Comparison of ENCODE assay signal across 10 cellular contexts in the genomic region with DNA sequence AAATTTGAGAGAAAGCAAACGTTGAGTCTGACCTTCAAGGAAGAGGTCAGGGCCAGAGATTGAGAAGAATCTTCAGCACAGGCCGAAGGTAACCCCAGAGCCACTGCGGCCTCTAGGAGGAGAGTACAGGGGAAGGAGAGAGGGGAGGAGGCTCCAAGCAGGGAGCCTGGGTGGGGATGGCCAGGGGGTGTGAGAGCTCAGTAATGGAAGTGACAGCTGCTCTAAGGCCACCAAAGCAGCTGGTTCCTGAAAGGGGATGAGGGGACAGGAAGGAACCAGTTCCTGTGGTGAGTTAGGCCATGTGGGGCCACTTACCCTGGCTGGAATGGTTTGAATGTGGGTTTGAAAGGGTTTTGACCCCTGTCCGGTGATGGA. TPM values are rescaled to one million over a fixed set of nuclear protein-coding genes. Genes with fewer than 3 reads are reported as not detected.
DNase-seq lines count a peak whose midpoint lies in the region; ATAC-seq and TF ChIP-seq lines count a peak whose summit lies in the region.
"Had no signal": no experiment of that assay in that cellular context is flagged by ENCODE, and none has a peak within 500 bp of the region (broad histone marks: within the 10 kb centered on the region; RNA-seq: fewer than 3 reads in every experiment).

No MANE protein-coding gene starts in this region.

- peaks cover 14% of the 10 kb centered on the region for H3K4me1 Mint-ChIP-seq in activated CD4-positive, alpha-beta memory T cell treated with anti-CD3 and anti-CD28 coated beads, Interleukin-2, amount 10 ng/mL, durations not matched to agents 7 days and 5 days
- peaks cover 7% of the 10 kb centered on the region for H3K4me1 Mint-ChIP-seq in neural progenitor cell

- H3K4me3 Mint-ChIP-seq in activated CD4-positive, alpha-beta memory T cell treated with anti-CD3 and anti-CD28 coated beads, Interleukin-2, amount 10 ng/mL, durations not matched to agents 7 days and 5 days = no peak overlapping the region
- H3K4me3 Mint-ChIP-seq in neural progenitor cell = no peak overlapping the region

- H3K9ac ChIP-seq in neural progenitor cell = no peak overlapping the region

- no peaks in the 10 kb centered on the region for H4K20me1 ChIP-seq in neural progenitor cell (ENCODE audit: low read depth)

- CTCF ChIA-PET in activated CD4-positive, alpha-beta memory T cell treated with anti-CD3 and anti-CD28 coated beads, Interleukin-2, amount 10 ng/mL, durations not matched to agents 7 days and 5 days (lab: Charles Lee) = no interaction called here
- CTCF ChIA-PET in HEK293T (lab: Yijun Ruan, JAX) = no interaction called here

- no peaks in the 10 kb centered on the region for H3K27me3 Mint-ChIP-seq in activated CD4-positive, alpha-beta memory T cell treated with anti-CD3 and anti-CD28 coated beads, Interleukin-2, amount 10 ng/mL, durations not matched to agents 7 days and 5 days
- H3K27me3 Mint-ChIP-seq in neural progenitor cell (ENCODE audit: insufficient read depth, low read depth) = peaks cover 12% of the 10 kb centered on the region

- no peaks in the 10 kb centered on the region for H3K4me1 ChIP-seq in neural progenitor cell

- peak overlapping the region; percentile 64 for H3K27ac Mint-ChIP-seq in activated CD4-positive, alpha-beta memory T cell treated with anti-CD3 and anti-CD28 coated beads, Interleukin-2, amount 10 ng/mL, durations not matched to agents 7 days and 5 days
- H3K27ac Mint-ChIP-seq in neural progenitor cell = peak overlapping the region; percentile 39

- H3K9me3 ChIP-seq in neural progenitor cell (ENCODE audit: low read depth) = no peaks in the 10 kb centered on the region
- H3K9me3 ChIP-seq: breast epithelium had no signal

- no peaks in the 10 kb centered on the region for H3K27me3 ChIP-seq in neural progenitor cell
- H3K27me3 ChIP-seq: breast epithelium had no signal

- H3F3A ChIP-seq in neural progenitor cell (ENCODE audit: low read depth) = no peaks in the 10 kb centered on the region

- H3K79me2 ChIP-seq in neural progenitor cell (ENCODE audit: low read depth) = no peaks in the 10 kb centered on the region

- DNase-seq in NOMO-1 treated with DMSO at 0.1 percent for 48 hours (lab: John Stamatoyannopoulos, UW; ENCODE audit: unreplicated experiment) (peak; percentile 12), NOMO-1 treated with dmso at 0.1 percent for 144 hours (lab: John Stamatoyannopoulos, UW; ENCODE audit: unreplicated experiment) (no peak), neural progenitor cell (ENCODE audit: low spot score) (no peak), NCI-H2107 treated with DMSO at 0.1 percent for 48 hours (lab: John Stamatoyannopoulos, UW; ENCODE audit: unreplicated experiment) (no peak), HEK293T (ENCODE audit: extremely low spot score) (no peak), OCI-M1 (lab: John Stamatoyannopoulos, UW) (no peak)
- no peak for DNase-seq in activated CD4-positive, alpha-beta memory T cell treated with anti-CD3 and anti-CD28 coated beads, Interleukin-2, amount 10 ng/mL, durations not matched to agents 7 days and 5 days
- DNase-seq: NCI-H2029 had no signal

- no peaks in the 10 kb centered on the region for H3K36me3 ChIP-seq in neural progenitor cell

- peak; percentile 12 for ATAC-seq in HG02610 (IDR thresholded peaks at IDR 0.05; ENCODE audit: unreplicated experiment)

- no peak overlapping the region for H2AFZ ChIP-seq in neural progenitor cell (replicated peaks)

- POLR2A ChIA-PET in activated CD4-positive, alpha-beta memory T cell treated with anti-CD3 and anti-CD28 coated beads, Interleukin-2, amount 10 ng/mL, durations not matched to agents 7 days and 5 days (lab: Charles Lee) = interaction anchor here (1.4 kb wide), 1 partner anchor 9 kb away, joined by 3 read pairs; no protein-coding TSS in a partner anchor
- POLR2A ChIA-PET in HEK293T (lab: Yijun Ruan, JAX) = no interaction called here

- H3K27ac ChIP-seq in neural progenitor cell = no peak overlapping the region

- H3K4me3 ChIP-seq in neural progenitor cell = no peak overlapping the region
- H3K4me3 ChIP-seq: breast epithelium had no signal

- H3K4me2 ChIP-seq in neural progenitor cell = no peak overlapping the region

- TF ChIP-seq CTCF in neural progenitor cell (IDR thresholded peaks at IDR 0.05) = no peak

- peaks cover 44% of the 10 kb centered on the region for H3K36me3 Mint-ChIP-seq in activated CD4-positive, alpha-beta memory T cell treated with anti-CD3 and anti-CD28 coated beads, Interleukin-2, amount 10 ng/mL, durations not matched to agents 7 days and 5 days (ENCODE audit: low read depth)
- peaks cover 6% of the 10 kb centered on the region for H3K36me3 Mint-ChIP-seq in neural progenitor cell

- no peaks in the 10 kb centered on the region for H3K9me3 Mint-ChIP-seq in activated CD4-positive, alpha-beta memory T cell treated with anti-CD3 and anti-CD28 coated beads, Interleukin-2, amount 10 ng/mL, durations not matched to agents 7 days and 5 days
- no peaks in the 10 kb centered on the region for H3K9me3 Mint-ChIP-seq in neural progenitor cell

TF ChIP-seq in HEK293T, 16 proteins besides CTCF, POLR2A, EP300 and RAD21:
- no peak for TF ChIP-seq FOXK2 (IDR thresholded peaks at IDR 0.05)
- TF ChIP-seq ZNF384 (IDR thresholded peaks at IDR 0.05) = no peak
- no peak for TF ChIP-seq LEF1 (IDR thresholded peaks at IDR 0.05; ENCODE audit: borderline replicate concordance)
- TF ChIP-seq ELF4 (IDR thresholded peaks at IDR 0.05) = no peak
- no peak for TF ChIP-seq HDGF (IDR thresholded peaks at IDR 0.05; ENCODE audit: borderline replicate concordance)
- no peak for TF ChIP-seq FOXA1 (IDR thresholded peaks at IDR 0.05)
- TF ChIP-seq CTBP1 (IDR thresholded peaks at IDR 0.05; ENCODE audit: borderline replicate concordance) = no peak

RNA-seq across cellular contexts. Expression of a gene that starts 46.1 kb away (rescaled TPM):
- total RNA-seq in activated CD4-positive, alpha-beta memory T cell treated with anti-CD3 and anti-CD28 coated beads, Interleukin-2, amount 10 ng/mL, durations not matched to agents 7 days and 5 days = 10 to 100 TPM; 19.2 to 19.6 TPM
- total RNA-seq in neural progenitor cell (ENCODE audit: low replicate concordance) = 18.1 and 41.2 TPM in 2 replicates
